ENCODE assay signal across 18 cellular contexts in genomic region chr9:134991808-134992754, GRCh38.
"Had no signal": no experiment of that assay in that cellular context is flagged by ENCODE, and none has a peak within 500 bp of the region (broad histone marks: within the 10 kb centered on the region; RNA-seq: fewer than 3 reads in every experiment).

No MANE protein-coding gene starts in this region.

- ATAC-seq: activated CD4-positive, CD25-positive, alpha-beta regulatory T cell treated with anti-CD3 and anti-CD28 coated beads, Interleukin-2, amount 50 U/mL, for 24 hours; activated CD8-positive, alpha-beta T cell treated with anti-CD3 and anti-CD28 coated beads, Interleukin-2, amount 10 ng/mL, durations not matched to agents 7 days and 5 days; activated naive CD4-positive, alpha-beta T cell treated with anti-CD3 and anti-CD28 coated beads, Interleukin-2, amount 50 U/mL, for 72 hours; activated T-cell treated with anti-CD3 and anti-CD28 coated beads, Interleukin-2, amount 50 U/mL, for 4 hours; foreskin keratinocyte; naive thymus-derived CD4-positive, alpha-beta T cell; right lobe of liver; stimulated activated memory B cell treated with anti-CD40 and anti-IgM and Interleukin-4, amounts not matched to agents 10 μg/mL and 1 μg/mL and 100 μg/mL, for 72 hours had no signal

- H3K36me3 ChIP-seq: cardiac muscle cell, left lung, neural progenitor cell, right lobe of liver, transverse colon had no signal

- H3K4me2 ChIP-seq: neural progenitor cell had no signal

- H3K4me1 ChIP-seq: foreskin keratinocyte, left lung, neural progenitor cell, psoas muscle, right lobe of liver, transverse colon had no signal

- H3K27ac ChIP-seq: cardiac muscle cell, dorsolateral prefrontal cortex, foreskin keratinocyte, left lung, neural progenitor cell, psoas muscle, right lobe of liver, transverse colon had no signal

- H3K9me3 ChIP-seq: right lobe of liver had no signal

- H2AFZ ChIP-seq: neural progenitor cell had no signal

- H3K27me3 ChIP-seq: cardiac muscle cell, dorsolateral prefrontal cortex, foreskin keratinocyte, left lung, neural progenitor cell, right lobe of liver, transverse colon had no signal

- DNase-seq: activated CD4-positive, alpha-beta T cell treated with anti-CD3 and anti-CD28 coated beads, Interleukin-2, amount 10 ng/mL, durations not matched to agents 7 days and 5 days; activated CD8-positive, alpha-beta T cell treated with anti-CD3 and anti-CD28 coated beads, Interleukin-2, amount 10 ng/mL, durations not matched to agents 7 days and 5 days; activated gamma-delta T cell; activated T-cell treated with anti-CD3 and anti-CD28 coated beads, Interleukin-2, amount 50 U/mL, for 4 hours; foreskin keratinocyte; hippocampal formation; naive thymus-derived CD4-positive, alpha-beta T cell; right lobe of liver; stimulated activated CD4-positive, alpha-beta T cell treated with anti-CD3 and anti-CD28 coated beads, Interleukin-4, amount 100 ng/mL, for 4 hours; transverse colon had no signal

- H3K4me3 ChIP-seq: cardiac muscle cell, dorsolateral prefrontal cortex, left lung, neural progenitor cell, psoas muscle, right lobe of liver, transverse colon had no signal

- H3K9ac ChIP-seq: neural progenitor cell had no signal
